8 cellular contexts compared by ENCODE assay signal in the genomic region with DNA sequence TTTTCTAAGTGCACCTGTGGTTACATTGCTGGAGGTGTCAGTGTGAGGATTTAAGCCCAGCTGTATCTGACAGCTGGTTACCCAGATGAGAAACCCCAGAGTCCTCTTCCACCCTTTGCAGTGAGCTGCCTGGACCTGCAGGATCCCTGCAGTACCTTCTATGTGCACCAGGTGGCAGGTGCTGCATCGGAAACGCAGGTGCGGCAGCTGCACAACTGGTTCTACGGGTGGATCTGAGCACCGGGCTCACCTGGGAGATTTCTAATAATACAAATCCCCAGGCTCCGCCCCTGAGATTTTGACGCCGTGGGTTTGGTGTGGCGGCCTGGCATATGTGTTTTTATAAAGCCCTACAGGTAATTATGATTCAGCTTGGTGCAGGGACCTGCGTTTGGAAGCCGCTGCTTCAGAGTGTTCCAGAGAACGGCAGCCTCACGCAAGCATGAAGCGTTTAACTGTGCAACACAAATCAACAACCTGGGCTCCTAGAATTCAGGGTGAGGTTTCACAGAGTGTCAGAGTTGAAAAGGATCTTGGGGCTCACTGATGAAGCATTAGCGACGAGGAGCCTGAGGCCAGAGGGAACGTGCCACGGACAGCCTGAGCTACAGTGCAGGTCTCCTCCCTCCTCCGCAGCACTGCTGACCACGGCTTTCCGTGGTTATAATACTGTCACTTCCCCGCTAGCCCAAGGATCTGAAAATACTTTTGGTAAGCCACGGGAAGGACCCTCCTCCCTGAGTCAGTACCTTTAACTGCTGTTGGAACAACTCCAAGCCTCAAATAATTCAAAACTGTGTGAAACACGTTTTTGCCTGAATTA.
A peak's percentile ranks its signal among the peaks of the same experiment; 100 is the strongest.
DNase-seq lines count a peak whose midpoint lies in the region; ATAC-seq, FAIRE-seq and TF ChIP-seq lines count a peak whose summit lies in the region.

No MANE protein-coding gene starts in this region.

- no peak overlapping the region for H3K9ac ChIP-seq in DND-41 (ENCODE audit: low read depth, low read length)

- H4K20me1 ChIP-seq in DND-41 (ENCODE audit: insufficient read depth, low read length): no peaks in the 10 kb centered on the region

- no peak overlapping the region for H3K4me2 ChIP-seq in DND-41 (ENCODE audit: insufficient read depth, low read length)

- peak; percentile 69 for FAIRE-seq in RCC 7860 (lab: Jason Lieb, UNC)

- ATAC-seq in DND-41 (ENCODE audit: insufficient read depth, low read depth) (peak; percentile 74), GM21619 (IDR thresholded peaks at IDR 0.05; ENCODE audit: unreplicated experiment) (peak; percentile 99)

- H3K27ac ChIP-seq in DND-41 (ENCODE audit: low read length): no peak overlapping the region

- peak; percentile 83 for TF ChIP-seq CTCF in DND-41 (IDR thresholded peaks at IDR 0.05; ENCODE audit: borderline replicate concordance, extremely low read depth, low read length, poor library complexity, severe bottlenecking)

- no peaks in the 10 kb centered on the region for H3K4me1 ChIP-seq in DND-41 (ENCODE audit: insufficient read depth, low read length)

- H3K27me3 ChIP-seq in DND-41 (ENCODE audit: insufficient read depth, low read length, poor library complexity): peaks cover 4% of the 10 kb centered on the region

- no peak overlapping the region for H3K4me3 ChIP-seq in DND-41 (ENCODE audit: low read depth in 1 of 2, low read length in 2 of 2)

- no peak overlapping the region for H2AFZ ChIP-seq in DND-41 (ENCODE audit: low read depth, low read length)

- H3K79me2 ChIP-seq in DND-41 (ENCODE audit: insufficient read depth, low read length): no peaks in the 10 kb centered on the region

- H3K9me3 ChIP-seq in DND-41 (ENCODE audit: insufficient read depth, low read length, severe bottlenecking): no peaks in the 10 kb centered on the region

- no peaks in the 10 kb centered on the region for H3K36me3 ChIP-seq in DND-41 (ENCODE audit: insufficient read depth, low read length)

- in situ Hi-C loops in KBM-7 (cut with MboI; ENCODE audit: low pct_unique_long_range_greater_than_20kb, low sequenced_read_pairs): no loop called here

- DNase-seq in DND-41: peak; percentile 60
- DNase-seq in KBM-7: peak; percentile 57
- peak; percentile 60 for DNase-seq in RCC 7860 (ENCODE audit: low spot score)
- peak; percentile 31 to 32 for DNase-seq in activated T-helper 1 cell treated with anti-CD3 and anti-CD28 coated beads, Interleukin-2, amount 50 U/mL, for 16 hours (ENCODE audit: low read depth in 1 of 2, low spot score in 1 of 2)
- DNase-seq in germinal center (ENCODE audit: low spot score): peak; percentile 78
- peak; percentile 83 for DNase-seq in renal cortical epithelial cell (ENCODE audit: low read depth)
- DNase-seq in middle frontal gyrus (ENCODE audit: extremely low spot score, low spot score): no peak
